27 cellular contexts compared by ENCODE assay signal in the genomic region with DNA sequence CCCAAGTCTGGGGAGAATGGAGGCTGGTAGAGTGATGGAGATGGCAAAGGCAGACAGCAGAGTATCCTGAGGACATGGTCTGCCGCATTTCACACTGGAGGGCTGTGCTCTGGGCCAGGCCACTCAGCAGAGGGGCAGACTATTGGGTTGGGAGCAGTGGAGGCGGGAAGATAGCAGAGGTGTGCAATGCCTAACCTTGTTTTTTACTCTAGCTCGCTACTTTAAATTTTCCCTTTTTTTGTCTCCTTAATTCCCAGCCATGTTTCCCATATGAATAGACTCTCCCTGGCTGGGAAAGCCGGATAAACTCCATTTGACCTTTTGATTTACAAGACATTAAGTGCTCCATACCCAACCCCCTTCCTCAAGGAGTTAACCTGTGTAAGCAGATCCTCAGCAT. TPM values are rescaled to one million over a fixed set of nuclear protein-coding genes. Genes with fewer than 3 reads are reported as not detected.
DNase-seq lines count a peak whose midpoint lies in the region; ATAC-seq, FAIRE-seq and TF ChIP-seq lines count a peak whose summit lies in the region.
"Had no signal": no experiment of that assay in that cellular context is flagged by ENCODE, and none has a peak within 500 bp of the region (broad histone marks: within the 10 kb centered on the region; RNA-seq: fewer than 3 reads in every experiment).

No MANE protein-coding gene starts in this region.

- no peak overlapping the region for H3K23ac ChIP-seq in mesendoderm (ENCODE audit: low read length)

- H3K9me3 ChIP-seq in cardiac muscle cell (ENCODE audit: low read depth), result no peaks in the 10 kb centered on the region
- H3K9me3 ChIP-seq in K562 (replicated peaks; ENCODE audit: control insufficient read depth, insufficient read depth, low read depth, low read length), result 0 out of 2 replicates have a peak, but pooled peaks cover 2% of the 10 kb centered on the region
- no peaks in the 10 kb centered on the region for H3K9me3 ChIP-seq in uterus
- H3K9me3 ChIP-seq: BE2C had no signal

- POLR2A ChIA-PET in K562 (lab: Yijun Ruan, JAX), result interaction anchor here (1.5 kb wide), 1 partner anchor 15 kb away, joined by 3 read pairs; no protein-coding TSS in a partner anchor

- peak overlapping the region; percentile 22 for H3K56ac ChIP-seq in mesendoderm (ENCODE audit: low read length)

- H3K36me3 ChIP-seq in cardiac muscle cell (no peaks in the 10 kb centered on the region), K562 (ENCODE audit: control insufficient read depth, insufficient read depth, low read length) (no peaks in the 10 kb centered on the region), mesendoderm (ENCODE audit: control insufficient read depth, insufficient read depth, low read length) (no peaks in the 10 kb centered on the region), uterus (no peaks in the 10 kb centered on the region)
- H3K36me3 ChIP-seq: BE2C had no signal

- H3K27me3 ChIP-seq in cardiac muscle cell (no peaks in the 10 kb centered on the region), K562 (ENCODE audit: control insufficient read depth in 2 of 2, insufficient read depth in 2 of 2, low read length in 2 of 2) (no peaks in the 10 kb centered on the region), mesendoderm (ENCODE audit: insufficient read depth, low read length, poor library complexity) (no peaks in the 10 kb centered on the region), uterus (no peaks in the 10 kb centered on the region)
- H3K27me3 ChIP-seq: BE2C had no signal

- no peak for TF ChIP-seq CTCF in cardiac muscle cell (IDR thresholded peaks at IDR 0.05; ENCODE audit: low read depth, low read length)
- TF ChIP-seq CTCF in K562 (IDR thresholded peaks at IDR 0.05 in 2 of 3, conservative IDR thresholded peaks at IDR 0.05 in 1 of 3; ENCODE audit: insufficient read depth in 2 of 3, low read depth in 1 of 3, low read length in 3 of 3), result no peak
- no peak for TF ChIP-seq CTCF in type B pancreatic cell (conservative IDR thresholded peaks at IDR 0.05)
- no peak for TF ChIP-seq CTCF in lower leg skin (IDR thresholded peaks at IDR 0.05)
- no peak for TF ChIP-seq CTCF in uterus (IDR thresholded peaks at IDR 0.05)

- no peak overlapping the region for H3K4ac ChIP-seq in mesendoderm (ENCODE audit: low read depth, low read length)

- H2BK5ac ChIP-seq in mesendoderm (ENCODE audit: low read length), result no peak overlapping the region

- H3K9ac ChIP-seq in K562 (ENCODE audit: insufficient read depth in 1 of 2, low read depth in 2 of 2, low read length in 2 of 2) (no peak overlapping the region), mesendoderm (ENCODE audit: low read length) (no peak overlapping the region)

- CTCF ChIA-PET in K562 (lab: Yijun Ruan, JAX; ENCODE audit: low intra/inter-chr PET ratio), result no interaction called here

- intact Hi-C loops in left cardiac atrium (cut with DNase I), result no loop called here
- intact Hi-C loops in K562 (cut with micrococcal nuclease), result no loop called here
- intact Hi-C loops in lower leg skin (cut with DNase I; ENCODE audit: low total_unique reads), result no loop called here
- intact Hi-C loops in uterus (cut with DNase I; ENCODE audit: low total_unique reads), result no loop called here

- TF ChIP-seq POLR2A in K562 (conservative IDR thresholded peaks at IDR 0.05) (no peak), lower leg skin (IDR thresholded peaks at IDR 0.05) (no peak), uterus (IDR thresholded peaks at IDR 0.05) (no peak)

- no peaks in the 10 kb centered on the region for H4K20me1 ChIP-seq in K562 (replicated peaks; ENCODE audit: control insufficient read depth, insufficient read depth, low read length)

- no peak overlapping the region for H4K5ac ChIP-seq in mesendoderm (ENCODE audit: low read length)

- no peak overlapping the region for H4K8ac ChIP-seq in mesendoderm (ENCODE audit: low read depth, low read length)

- H3K4me2 ChIP-seq in K562 (ENCODE audit: insufficient read depth, low read length) (no peak overlapping the region), mesendoderm (ENCODE audit: low read length) (no peak overlapping the region)
- H3K4me2 ChIP-seq: PC-9 had no signal

- H3K18ac ChIP-seq in mesendoderm (ENCODE audit: low read length), result no peak overlapping the region

- ATAC-seq in left cardiac atrium (no peak), K562 (peak; percentile 62)
- ATAC-seq: GM12878 had no signal

- BruUV-seq in K562 (replicated peaks; lab: Mats Ljungman, UMichigan), result no TSS peak

- H3K4me1 Mint-ChIP-seq in type B pancreatic cell (ENCODE audit: unreplicated experiment), result peaks cover 12% of the 10 kb centered on the region

- no peak for TF ChIP-seq RAD21 in K562 (CRISPR knock-in tag; conservative IDR thresholded peaks at IDR 0.05 in 1 of 2, IDR thresholded peaks at IDR 0.05 in 1 of 2)

- no peaks in the 10 kb centered on the region for H3K9me3 Mint-ChIP-seq in type B pancreatic cell
- H3K9me3 Mint-ChIP-seq: IgD-negative memory B cell had no signal

- no peak overlapping the region for H3K27ac Mint-ChIP-seq in type B pancreatic cell
- H3K27ac Mint-ChIP-seq: CD4-positive, CD25-positive, alpha-beta regulatory T cell; IgD-negative memory B cell had no signal

- no peaks in the 10 kb centered on the region for H3K4me1 ChIP-seq in cardiac muscle cell (ENCODE audit: low read depth)
- H3K4me1 ChIP-seq in K562 (replicated peaks in 1 of 2; ENCODE audit: control insufficient read depth in 2 of 2, insufficient read depth in 2 of 2, low read length in 2 of 2), result peaks cover 7% of the 10 kb centered on the region in 2 experiments; a peak in 4 of 5 replicates
- H3K4me1 ChIP-seq in mesendoderm (ENCODE audit: control insufficient read depth, low read depth, low read length), result peaks cover 3% of the 10 kb centered on the region
- H3K4me1 ChIP-seq in uterus, result no peaks in the 10 kb centered on the region
- H3K4me1 ChIP-seq: BE2C had no signal

- H2AFZ ChIP-seq in K562 (ENCODE audit: low read depth, low read length), result peak overlapping the region; percentile 50; the same call in 1 of the 2 replicates
- H2AFZ ChIP-seq: PC-9 had no signal

- WGBS in K562 (ENCODE audit: insufficient coverage, low coverage, missing lambda C conversion rate), result 45% methylated on average over 4 of the region's 4 CpGs
- whole genome bisulfite sequencing in mesendoderm (ENCODE audit: extremely low coverage, insufficient coverage, low lambda C conversion rate), result no CpG with 5 or more reads among the region's 4 CpGs
- WGBS in lower leg skin, 2 donors, result 84 to 85% methylated on average over 4 of the region's 4 CpGs

- peak overlapping the region; percentile 47 for H3K4me3 Mint-ChIP-seq in type B pancreatic cell
- H3K4me3 Mint-ChIP-seq: CD4-positive, CD25-positive, alpha-beta regulatory T cell had no signal

- DNase-seq in cardiac muscle cell (ENCODE audit: low read depth in 1 of 2, low spot score in 1 of 2) (peak in 1 of 2 donors; percentile 19), left cardiac atrium (no peak), K562 (ENCODE audit: extremely low read depth in 1 of 4, low spot score in 3 of 4) (no peak), mesendoderm (peak; percentile 16), type B pancreatic cell (ENCODE audit: extremely low spot score, unreplicated experiment) (no peak), lower leg skin (ENCODE audit: low spot score in 2 of 2) (no peak), DMS53 treated with DMSO at 0.1 percent for 48 hours (lab: John Stamatoyannopoulos, UW; ENCODE audit: unreplicated experiment) (no peak), uterus (no peak)
- DNase-seq: BE2C; CD4-positive, CD25-positive, alpha-beta regulatory T cell; COR-L47; GOT3; MM.1S; NCI-H1105; NCI-H1694; NCI-H2227 treated with DMSO at 0.1 percent for 48 hours; NCI-H510A treated with DMSO at 0.1 percent for 48 hours; NCI-H774; PC-9; SIG-M5 had no signal

- TF ChIP-seq EP300 in K562 (IDR thresholded peaks at IDR 0.05; ENCODE audit: low read length), result no peak

- no peak overlapping the region for H2BK15ac ChIP-seq in mesendoderm (replicated peaks; ENCODE audit: low read depth)

- no peak for FAIRE-seq in K562 (lab: Jason Lieb, UNC)
- FAIRE-seq: GM12878 had no signal

- H3K36me3 Mint-ChIP-seq in type B pancreatic cell, result no peaks in the 10 kb centered on the region
- H3K36me3 Mint-ChIP-seq: CD4-positive, CD25-positive, alpha-beta regulatory T cell; IgD-negative memory B cell had no signal

- H2BK120ac ChIP-seq in mesendoderm (ENCODE audit: low read depth, low read length), result no peak overlapping the region

- H3K9me1 ChIP-seq in K562 (ENCODE audit: control insufficient read depth, insufficient read depth, low read length), result no peaks in the 10 kb centered on the region

- no peaks in the 10 kb centered on the region for H3K79me2 ChIP-seq in K562 (ENCODE audit: control insufficient read depth, insufficient read depth, low read length)
- no peaks in the 10 kb centered on the region for H3K79me2 ChIP-seq in mesendoderm (ENCODE audit: control insufficient read depth, insufficient read depth, low read length)

- H3K4me3 ChIP-seq in cardiac muscle cell (no peak overlapping the region), K562 (no peak overlapping the region), mesendoderm (ENCODE audit: low read length) (no peak overlapping the region), lower leg skin (ENCODE audit: low read depth, poor library complexity, severe bottlenecking) (no peak overlapping the region), uterus (no peak overlapping the region)
- H3K4me3 ChIP-seq: GM12878, PC-9 had no signal

- in situ Hi-C loops in K562 (cut with MboI), result no loop called here

- H3K27ac ChIP-seq in cardiac muscle cell (peak overlapping the region; percentile 24), K562 (ENCODE audit: extremely low read depth, low read depth, low read length) (no peak overlapping the region), mesendoderm (ENCODE audit: low read depth, low read length) (no peak overlapping the region), uterus (no peak overlapping the region)
- H3K27ac ChIP-seq: PC-9, RWPE1 had no signal

- no peaks in the 10 kb centered on the region for H3K27me3 Mint-ChIP-seq in type B pancreatic cell
- H3K27me3 Mint-ChIP-seq: CD4-positive, CD25-positive, alpha-beta regulatory T cell; IgD-negative memory B cell had no signal

- no peak overlapping the region for H2AK5ac ChIP-seq in mesendoderm (ENCODE audit: low read length)

- no peaks in the 10 kb centered on the region for H3K79me1 ChIP-seq in mesendoderm (ENCODE audit: low read length)

RNA-seq across cellular contexts. Expression of a gene that starts 33.5 kb away (rescaled TPM):
- total RNA-seq in cardiac muscle cell, result 70.1 and 123 TPM in 2 replicates
- polyA plus RNA-seq in cardiac muscle cell, result 62.9 and 64.3 TPM in 2 replicates
- 10 to 100 TPM; 46.6 to 67.1 TPM for total RNA-seq in left cardiac atrium
- total RNA-seq in K562 (2011; cell fraction: chromatin; rRNA removed; ENCODE audit: low replicate concordance), result 401 and 438 TPM in 2 replicates
- total RNA-seq in K562 (2011; cell fraction: nucleolus; rRNA removed), result 288 and 318 TPM in 2 replicates
- total RNA-seq in K562 (2011; cell fraction: nucleoplasm; rRNA removed), result 391 and 510 TPM in 2 replicates
- total RNA-seq in K562 (2014; rRNA removed), result 57.1 and 57.4 TPM in 2 replicates
- total RNA-seq in K562 (2014; rRNA removed; fragmentation: Illumina TruSeq; extraction: Trizol), result 71.0 and 79.0 TPM in 2 replicates
- total RNA-seq in K562 (2015; rRNA removed; fragmentation: Illumina TruSeq; extraction: Trizol), result 39.3 and 42.3 TPM in 2 replicates
- total RNA-seq in K562 (2021), result 114 and 135 TPM in 2 replicates
- polyA plus RNA-seq in K562 (2011; rRNA removed), result 93.3 and 144 TPM in 2 replicates
- polyA plus RNA-seq in K562 (2011; cell fraction: cytosol; rRNA removed), result 75.4 and 100 TPM in 2 replicates
- polyA plus RNA-seq in K562 (2011; cell fraction: nucleus; rRNA removed), result 62.0 and 106 TPM in 2 replicates
- polyA plus RNA-seq in K562 (2012), result 65.3 and 96.3 TPM in 2 replicates
- 108 and 145 TPM in 2 replicates for polyA plus RNA-seq in K562 (2014; fragmentation: Illumina TruSeq; extraction: Trizol)
- polyA plus RNA-seq in K562 (2014; fragmentation: Nextera tagmentation; extraction: Ambion mirVana), result 10 to 100 TPM; 31.9 to 43.0 TPM
- polyA plus RNA-seq in K562 (2014; rRNA removed), result 74.1 and 80.6 TPM in 2 replicates
- polyA minus RNA-seq in K562 (2011; rRNA and poly(A)+ RNA removed), result 163 and 272 TPM in 2 replicates
- polyA minus RNA-seq in K562 (2011; cell fraction: cytosol; rRNA and poly(A)+ RNA removed), result 58.4 and 107 TPM in 2 replicates
- polyA minus RNA-seq in K562 (2011; cell fraction: nucleus; rRNA and poly(A)+ RNA removed), result 86.4 and 113 TPM in 2 replicates
- polyA plus RNA-seq in mesendoderm (2013, experiment 1 of 2), result 47.2 TPM
- polyA plus RNA-seq in mesendoderm (2013, experiment 2 of 2), result 46.4 TPM
- 22.3 and 51.8 TPM in 2 replicates for total RNA-seq in type B pancreatic cell (ENCODE audit: low replicate concordance)
- total RNA-seq in lower leg skin, result 10 to 100 TPM; 12.8 to 44.5 (median 25.2) TPM
- total RNA-seq in uterus, result 100 to 1,000 TPM in 1 of 4 donors, 10 to 100 TPM in 3; 32.6 to 107 (median 57.1) TPM

RNA-seq across cellular contexts. Expression of a gene that starts 54.4 kb away (rescaled TPM):
- total RNA-seq in cardiac muscle cell, result not detected in 2 replicates
- not detected in 2 replicates for polyA plus RNA-seq in cardiac muscle cell
- total RNA-seq in left cardiac atrium, result 100 to 1,000 TPM; 125 to 192 TPM
- not detected in 2 replicates for total RNA-seq in K562 (2011; cell fraction: chromatin; rRNA removed; ENCODE audit: low replicate concordance)
- 0.13 TPM in 1 of 2 replicates, not detected in the other for total RNA-seq in K562 (2011; cell fraction: nucleolus; rRNA removed)
- not detected in 2 replicates for total RNA-seq in K562 (2011; cell fraction: nucleoplasm; rRNA removed)
- total RNA-seq in K562 (2014; rRNA removed), result not detected in 2 replicates
- not detected in 2 replicates for total RNA-seq in K562 (2014; rRNA removed; fragmentation: Illumina TruSeq; extraction: Trizol)
- total RNA-seq in K562 (2015; rRNA removed; fragmentation: Illumina TruSeq; extraction: Trizol), result not detected in 2 replicates
- 0.04 TPM in 1 of 2 replicates, not detected in the other for total RNA-seq in K562 (2021)
- 0.01 and 0.03 TPM in 2 replicates for polyA plus RNA-seq in K562 (2011; rRNA removed)
- polyA plus RNA-seq in K562 (2011; cell fraction: cytosol; rRNA removed), result 0.01 TPM in 1 of 2 replicates, not detected in the other
- polyA plus RNA-seq in K562 (2011; cell fraction: nucleus; rRNA removed), result not detected in 2 replicates
- 0.01 TPM in 1 of 2 replicates, not detected in the other for polyA plus RNA-seq in K562 (2012)
- polyA plus RNA-seq in K562 (2014; fragmentation: Illumina TruSeq; extraction: Trizol), result 0.04 TPM in 2 replicates
- under 1 TPM; 0.01 to 0.03 TPM for polyA plus RNA-seq in K562 (2014; fragmentation: Nextera tagmentation; extraction: Ambion mirVana)
- polyA plus RNA-seq in K562 (2014; rRNA removed), result 0.03 TPM in 1 of 2 replicates, not detected in the other
- not detected in 2 replicates for polyA minus RNA-seq in K562 (2011; rRNA and poly(A)+ RNA removed)
- not detected in 2 replicates for polyA minus RNA-seq in K562 (2011; cell fraction: cytosol; rRNA and poly(A)+ RNA removed)
- not detected in 2 replicates for polyA minus RNA-seq in K562 (2011; cell fraction: nucleus; rRNA and poly(A)+ RNA removed)
- not detected for polyA plus RNA-seq in mesendoderm (2013, experiment 1 of 2)
- polyA plus RNA-seq in mesendoderm (2013, experiment 2 of 2), result not detected
- total RNA-seq in type B pancreatic cell (ENCODE audit: low replicate concordance), result not detected in 2 replicates
- 10 to 100 TPM in 2 of 4 donors, 1 to 10 TPM in 2; 1.1 to 15.6 (median 7.7) TPM for total RNA-seq in lower leg skin
- not detected for total RNA-seq in uterus
- total RNA-seq: A172; CD4-positive, CD25-positive, alpha-beta regulatory T cell; Daoy; GM12878; HT-29; LHCN-M2; PC-9 had no signal
- polyA plus RNA-seq: CD4-positive, CD25-positive, alpha-beta regulatory T cell; GM12878; IgD-negative memory B cell had no signal

Comparison
In these comparisons a context has a peak if more than half of its experiments do, and no peak if none do; other contexts are left out.
1. RNA of a gene that starts 54.4 kb away (total RNA-seq): 125 to 192 TPM in left cardiac atrium; 1.1 to 15.6 TPM in lower leg skin, not detected in cardiac muscle cell, 0.04 to 0.13 TPM in K562, not detected in type B pancreatic cell and not detected in uterus; every median in the first group is over 4 times any median in the second.